ENCODE assay signal across 9 cellular contexts in the genomic region with DNA sequence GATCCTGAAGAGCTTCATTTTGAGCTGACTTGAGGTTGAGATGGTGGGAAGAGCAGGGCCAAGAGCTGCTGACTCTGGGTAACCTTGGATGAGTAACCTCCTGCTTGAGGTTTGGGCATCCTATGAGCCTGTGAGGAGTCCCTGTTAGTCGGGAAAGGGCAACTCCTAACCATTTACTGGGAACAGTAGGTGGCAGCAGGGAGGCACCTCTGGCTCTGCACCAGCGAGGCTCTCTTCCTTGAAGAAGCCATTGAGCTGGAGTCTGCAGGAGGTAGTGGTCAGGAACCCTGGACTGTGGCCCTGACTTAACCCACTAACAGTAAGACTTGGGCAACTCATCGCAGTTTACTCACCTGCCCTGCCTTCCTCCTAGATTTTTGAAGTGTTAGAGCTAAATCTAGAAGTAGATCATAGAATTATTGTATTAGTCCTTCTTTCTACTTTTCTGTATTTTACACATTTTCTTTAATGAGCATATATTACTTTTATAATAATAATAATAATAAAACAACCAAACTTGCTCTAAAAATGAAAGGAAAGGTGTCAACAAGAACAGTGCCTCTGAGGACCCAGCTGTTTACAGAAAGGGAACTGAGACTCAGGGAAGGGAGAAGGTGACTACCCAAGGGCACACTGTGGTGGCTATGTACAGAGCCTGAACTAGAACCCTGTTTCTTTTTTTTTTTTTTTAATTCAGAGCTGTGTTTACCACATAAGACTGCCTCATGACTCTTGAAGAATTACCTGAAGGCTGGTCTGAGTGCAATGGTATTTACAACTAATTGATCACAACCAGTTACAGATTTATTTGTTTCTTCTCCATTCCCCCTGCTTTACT. TPM values are rescaled to one million over a fixed set of nuclear protein-coding genes. Genes with fewer than 3 reads are reported as not detected.
DNase-seq lines count a peak whose midpoint lies in the region; ATAC-seq and TF ChIP-seq lines count a peak whose summit lies in the region.
"Had no signal": no experiment of that assay in that cellular context is flagged by ENCODE, and none has a peak within 500 bp of the region (broad histone marks: within the 10 kb centered on the region; RNA-seq: fewer than 3 reads in every experiment).

No MANE protein-coding gene starts in this region.

- H3K9ac ChIP-seq in IMR-90 (ENCODE audit: low read depth, low read length), result no peak overlapping the region

- H3K27ac Mint-ChIP-seq in activated T-helper 1 cell treated with anti-CD3 and anti-CD28 coated beads, Interleukin-12 subunit alpha, Interleukin-12 subunit beta, Interleukin-2, Interleukin-4 antibody, amounts not matched to agents 30 ng/mL and 10 ng/mL and 1 ng/mL, durations not matched to agents 14 hours and 24 hours and 36 hours, result no peak overlapping the region
- H3K27ac Mint-ChIP-seq: activated naive CD8-positive, alpha-beta T cell had no signal

- no peak overlapping the region for H2BK20ac ChIP-seq in IMR-90 (ENCODE audit: low read depth, low read length)

- dilution Hi-C loops in IMR-90 (cut with HindIII; ENCODE audit: low sequenced_read_pairs, unreplicated experiment), result no loop called here

- no peak overlapping the region for H2BK120ac ChIP-seq in IMR-90 (ENCODE audit: low read depth, low read length)

- no peaks in the 10 kb centered on the region for H3K36me3 Mint-ChIP-seq in activated T-helper 1 cell treated with anti-CD3 and anti-CD28 coated beads, Interleukin-12 subunit alpha, Interleukin-12 subunit beta, Interleukin-2, Interleukin-4 antibody, amounts not matched to agents 30 ng/mL and 10 ng/mL and 1 ng/mL, durations not matched to agents 14 hours and 24 hours and 36 hours (ENCODE audit: low read depth)
- H3K36me3 Mint-ChIP-seq: activated naive CD8-positive, alpha-beta T cell had no signal

- H3K4me3 ChIP-seq in IMR-90 (ENCODE audit: insufficient read depth, low read depth, low read length), result no peak overlapping the region
- no peak overlapping the region for H3K4me3 ChIP-seq in Peyer's patch
- H3K4me3 ChIP-seq in foreskin fibroblast (ENCODE audit: low read depth in 1 of 2, low read length in 2 of 2), result no peak overlapping the region
- H3K4me3 ChIP-seq in suprapubic skin, result no peak overlapping the region

- H3K27me3 ChIP-seq in IMR-90 (ENCODE audit: control insufficient read depth, insufficient read depth, low read length) (peaks cover 31% of the 10 kb centered on the region), Peyer's patch (peaks cover 0 to 4% of the 10 kb centered on the region in 2 donors), suprapubic skin (no peaks in the 10 kb centered on the region)

- H4K5ac ChIP-seq in IMR-90 (ENCODE audit: low read depth, low read length), result no peak overlapping the region

- no peak overlapping the region for H2BK15ac ChIP-seq in IMR-90 (ENCODE audit: low read depth, low read length)

- BruUV-seq in IMR-90 (replicated peaks; lab: Mats Ljungman, UMichigan), result no TSS peak

- no peaks in the 10 kb centered on the region for H3K9me3 Mint-ChIP-seq in activated T-helper 1 cell treated with anti-CD3 and anti-CD28 coated beads, Interleukin-12 subunit alpha, Interleukin-12 subunit beta, Interleukin-2, Interleukin-4 antibody, amounts not matched to agents 30 ng/mL and 10 ng/mL and 1 ng/mL, durations not matched to agents 14 hours and 24 hours and 36 hours

- H3K23ac ChIP-seq in IMR-90 (ENCODE audit: low read depth, low read length), result no peak overlapping the region

- no peak for TF ChIP-seq POLR2A in IMR-90 (IDR thresholded peaks at IDR 0.05; ENCODE audit: low read depth, low read length)
- TF ChIP-seq POLR2A in Peyer's patch (IDR thresholded peaks at IDR 0.05), result no peak
- TF ChIP-seq POLR2A in suprapubic skin (IDR thresholded peaks at IDR 0.05), result no peak

- no peak overlapping the region for H3K4me3 Mint-ChIP-seq in activated T-helper 1 cell treated with anti-CD3 and anti-CD28 coated beads, Interleukin-12 subunit alpha, Interleukin-12 subunit beta, Interleukin-2, Interleukin-4 antibody, amounts not matched to agents 30 ng/mL and 10 ng/mL and 1 ng/mL, durations not matched to agents 14 hours and 24 hours and 36 hours
- H3K4me3 Mint-ChIP-seq: activated naive CD8-positive, alpha-beta T cell had no signal

- H2AK9ac ChIP-seq in IMR-90 (replicated peaks; ENCODE audit: low read depth, low read length, poor library complexity), result peak overlapping the region; percentile 78

- intact Hi-C loops in IMR-90 (cut with micrococcal nuclease), result loop anchor here (1.0 to 10.0 kb wide), 3 partner anchors 50 to 195 kb away; no protein-coding TSS in a partner anchor
- intact Hi-C loops in activated T-helper 1 cell treated with anti-CD3 and anti-CD28 coated beads, Interleukin-12 subunit alpha, Interleukin-12 subunit beta, Interleukin-2, Interleukin-4 antibody, amounts not matched to agents 30 ng/mL and 10 ng/mL and 1 ng/mL, durations not matched to agents 14 hours and 24 hours and 36 hours (cut with micrococcal nuclease), result loop anchor here (1.0 kb wide), 5 partner anchors 35 to 211 kb away; no protein-coding TSS in a partner anchor

- H3K18ac ChIP-seq in IMR-90 (ENCODE audit: low read depth, low read length), result no peak overlapping the region

- no peak overlapping the region; the same call in 1 of the 2 replicates for H2AK5ac ChIP-seq in IMR-90 (ENCODE audit: low read depth, low read length)

- H4K8ac ChIP-seq in IMR-90 (ENCODE audit: low read depth in 2 of 2, low read length in 2 of 2), result no peak overlapping the region

- H4K91ac ChIP-seq in IMR-90 (ENCODE audit: insufficient read depth, low read depth, low read length), result no peak overlapping the region

- H3K36me3 ChIP-seq in IMR-90 (ENCODE audit: control insufficient read depth, insufficient read depth, low read length) (no peaks in the 10 kb centered on the region), Peyer's patch (no peaks in the 10 kb centered on the region), suprapubic skin (no peaks in the 10 kb centered on the region)

- H3K9me1 ChIP-seq in IMR-90 (ENCODE audit: insufficient read depth, low read length), result no peaks in the 10 kb centered on the region

- POLR2A ChIA-PET in IMR-90 (lab: Charles Lee; ENCODE audit: unreplicated experiment), result no interaction called here

- H3K4ac ChIP-seq in IMR-90 (ENCODE audit: low read depth, low read length), result no peak overlapping the region

- TF ChIP-seq RAD21 in IMR-90 (IDR thresholded peaks at IDR 0.05; ENCODE audit: low read length), result peak; percentile 86

- ATAC-seq in GM19438 (IDR thresholded peaks at IDR 0.05; ENCODE audit: low read depth, unreplicated experiment) (peak; percentile 66), IMR-90 (ENCODE audit: low read depth) (peak; percentile 99)

- H3K27ac ChIP-seq in IMR-90 (ENCODE audit: insufficient read depth, low read length) (no peak overlapping the region), Peyer's patch (peak overlapping the region in 1 of 4 donors; percentile 65), suprapubic skin (no peak overlapping the region)

- TF ChIP-seq CTCF in IMR-90 (conservative IDR thresholded peaks at IDR 0.05; ENCODE audit: low read depth, low read length) (peak; percentile 85), Peyer's patch (IDR thresholded peaks at IDR 0.05) (peak; percentile 29 to 76 (median 70)), foreskin fibroblast (IDR thresholded peaks at IDR 0.05; ENCODE audit: low read depth, low read length) (peak; percentile 85), suprapubic skin (IDR thresholded peaks at IDR 0.05) (peak; percentile 34 to 71)

- H3K4me2 ChIP-seq in IMR-90 (ENCODE audit: low read depth, low read length), result no peak overlapping the region

- H3K4me1 Mint-ChIP-seq in activated T-helper 1 cell treated with anti-CD3 and anti-CD28 coated beads, Interleukin-12 subunit alpha, Interleukin-12 subunit beta, Interleukin-2, Interleukin-4 antibody, amounts not matched to agents 30 ng/mL and 10 ng/mL and 1 ng/mL, durations not matched to agents 14 hours and 24 hours and 36 hours (ENCODE audit: low read depth), result peaks cover 8% of the 10 kb centered on the region

- H2AFZ ChIP-seq in IMR-90 (replicated peaks; ENCODE audit: low read length, poor library complexity), result peak overlapping the region; percentile 76

- peaks cover 41% of the 10 kb centered on the region for H3K27me3 Mint-ChIP-seq in activated T-helper 1 cell treated with anti-CD3 and anti-CD28 coated beads, Interleukin-12 subunit alpha, Interleukin-12 subunit beta, Interleukin-2, Interleukin-4 antibody, amounts not matched to agents 30 ng/mL and 10 ng/mL and 1 ng/mL, durations not matched to agents 14 hours and 24 hours and 36 hours (ENCODE audit: insufficient read depth)
- H3K27me3 Mint-ChIP-seq: activated naive CD8-positive, alpha-beta T cell had no signal

- CTCF ChIA-PET in IMR-90 (lab: Yijun Ruan, JAX), result interaction anchor here (0.7 to 2.6 kb wide), 10 partner anchors 9 to 197 kb away, joined by 3 to 16 read pairs (median 6); no protein-coding TSS in a partner anchor

- H3K14ac ChIP-seq in IMR-90 (replicated peaks; ENCODE audit: low read depth, low read length), result no peak overlapping the region

- no CpG with 5 or more reads among the region's 3 CpGs for whole genome bisulfite sequencing in IMR-90 (ENCODE audit: extremely low coverage in 2 of 2, insufficient read length in 1 of 2), 2 experiments
- 4% methylated on average over 3 of the region's 3 CpGs for WGBS in suprapubic skin

- in situ Hi-C loops in IMR-90 (cut with MboI; ENCODE audit: low sequenced_read_pairs), result no loop called here

- no peaks in the 10 kb centered on the region; the same call in 1 of the 2 replicates for H3K4me1 ChIP-seq in IMR-90 (ENCODE audit: control insufficient read depth, insufficient read depth, low read length)
- peaks cover 0 to 6% (median 0%) of the 10 kb centered on the region in 4 donors for H3K4me1 ChIP-seq in Peyer's patch
- H3K4me1 ChIP-seq in suprapubic skin, result peaks cover 3% of the 10 kb centered on the region

- H3K9me3 ChIP-seq in IMR-90 (ENCODE audit: control insufficient read depth, insufficient read depth, low read length) (no peaks in the 10 kb centered on the region), Peyer's patch (no peaks in the 10 kb centered on the region), suprapubic skin (no peaks in the 10 kb centered on the region)

- no peak overlapping the region for H2BK5ac ChIP-seq in IMR-90 (ENCODE audit: low read depth, low read length, poor library complexity, severe bottlenecking)

- DNase-seq in COLO668 (lab: John Stamatoyannopoulos, UW; ENCODE audit: unreplicated experiment) (peak; percentile 64), IMR-90 (peak; percentile 76), Peyer's patch (peak; percentile 62 to 87 (median 63)), foreskin fibroblast (peak; percentile 77 to 92), non-pigmented ciliary epithelial cell (ENCODE audit: low read depth) (peak; percentile 57), suprapubic skin (ENCODE audit: low spot score in 2 of 2) (peak; percentile 71 to 82)
- peak; percentile 42 for DNase-seq in activated T-helper 1 cell treated with anti-CD3 and anti-CD28 coated beads, Interleukin-12 subunit alpha, Interleukin-12 subunit beta, Interleukin-2, Interleukin-4 antibody, amounts not matched to agents 30 ng/mL and 10 ng/mL and 1 ng/mL, durations not matched to agents 14 hours and 24 hours and 36 hours (ENCODE audit: low spot score)

- no peaks in the 10 kb centered on the region; the same call in 1 of the 2 replicates for H4K20me1 ChIP-seq in IMR-90 (ENCODE audit: insufficient read depth, low read length)

- H3K56ac ChIP-seq in IMR-90 (ENCODE audit: extremely low read depth, insufficient read depth, low read length), result no peak overlapping the region

- no peaks in the 10 kb centered on the region for H3K79me1 ChIP-seq in IMR-90 (ENCODE audit: low read depth in 1 of 2, low read length in 2 of 2)

- no peak for TF ChIP-seq EP300 in suprapubic skin (IDR thresholded peaks at IDR 0.05)

RNA-seq across cellular contexts. Expression of a gene that starts 47.5 kb away (rescaled TPM):
- 0.90 and 1.1 TPM in 2 replicates for total RNA-seq in IMR-90 (2012; rRNA removed)
- 2.1 and 2.6 TPM in 2 replicates for polyA plus RNA-seq in IMR-90 (2012; rRNA removed)
- 1.8 and 2.2 TPM in 2 replicates for polyA plus RNA-seq in IMR-90 (2012; cell fraction: cytosol; rRNA removed)
- polyA plus RNA-seq in IMR-90 (2012; cell fraction: nucleus; rRNA removed; ENCODE audit: low replicate concordance), result 2.1 and 2.4 TPM in 2 replicates
- 10 to 100 TPM in 2 of 4 donors, 1 to 10 TPM in 2; 1.1 to 20.6 (median 11.7) TPM for total RNA-seq in Peyer's patch
- 22.3 TPM in 2 replicates for total RNA-seq in activated T-helper 1 cell treated with anti-CD3 and anti-CD28 coated beads, Interleukin-12 subunit alpha, Interleukin-12 subunit beta, Interleukin-2, Interleukin-4 antibody, amounts not matched to agents 30 ng/mL and 10 ng/mL and 1 ng/mL, durations not matched to agents 14 hours and 24 hours and 36 hours
- total RNA-seq in suprapubic skin, result 1 to 10 TPM in 1 of 4 donors, under 1 TPM in 1, not detected in 2; 0.72 to 5.0 TPM

RNA-seq across cellular contexts. Expression of a gene that starts 53.7 kb away (rescaled TPM):
- 6.1 and 7.0 TPM in 2 replicates for total RNA-seq in IMR-90 (2012; rRNA removed)
- 5.1 and 7.5 TPM in 2 replicates for polyA plus RNA-seq in IMR-90 (2012; rRNA removed)
- 3.3 and 5.2 TPM in 2 replicates for polyA plus RNA-seq in IMR-90 (2012; cell fraction: cytosol; rRNA removed)
- 2.0 and 2.3 TPM in 2 replicates for polyA plus RNA-seq in IMR-90 (2012; cell fraction: nucleus; rRNA removed; ENCODE audit: low replicate concordance)
- total RNA-seq in Peyer's patch, result 10 to 100 TPM in 2 of 4 donors, 1 to 10 TPM in 2; 8.1 to 20.6 (median 10.2) TPM
- 18.0 and 19.6 TPM in 2 replicates for total RNA-seq in activated T-helper 1 cell treated with anti-CD3 and anti-CD28 coated beads, Interleukin-12 subunit alpha, Interleukin-12 subunit beta, Interleukin-2, Interleukin-4 antibody, amounts not matched to agents 30 ng/mL and 10 ng/mL and 1 ng/mL, durations not matched to agents 14 hours and 24 hours and 36 hours
- total RNA-seq in suprapubic skin, result 10 to 100 TPM; 10.1 to 22.0 (median 15.2) TPM

RNA-seq across cellular contexts. Expression of a gene that starts 58.1 kb away (rescaled TPM):
- total RNA-seq in IMR-90 (2012; rRNA removed) (109 and 122 TPM in 2 replicates), Peyer's patch (10 to 100 TPM; 51.5 to 87.5 (median 58.6) TPM), suprapubic skin (100 to 1,000 TPM; 113 to 159 (median 126) TPM)
- 185 and 235 TPM in 2 replicates for polyA plus RNA-seq in IMR-90 (2012; rRNA removed)
- 164 and 201 TPM in 2 replicates for polyA plus RNA-seq in IMR-90 (2012; cell fraction: cytosol; rRNA removed)
- 57.5 and 76.0 TPM in 2 replicates for polyA plus RNA-seq in IMR-90 (2012; cell fraction: nucleus; rRNA removed; ENCODE audit: low replicate concordance)
- total RNA-seq in activated T-helper 1 cell treated with anti-CD3 and anti-CD28 coated beads, Interleukin-12 subunit alpha, Interleukin-12 subunit beta, Interleukin-2, Interleukin-4 antibody, amounts not matched to agents 30 ng/mL and 10 ng/mL and 1 ng/mL, durations not matched to agents 14 hours and 24 hours and 36 hours, result 337 and 339 TPM in 2 replicates
